Comparison of ENCODE assay signal across 27 cellular contexts in the genomic region with DNA sequence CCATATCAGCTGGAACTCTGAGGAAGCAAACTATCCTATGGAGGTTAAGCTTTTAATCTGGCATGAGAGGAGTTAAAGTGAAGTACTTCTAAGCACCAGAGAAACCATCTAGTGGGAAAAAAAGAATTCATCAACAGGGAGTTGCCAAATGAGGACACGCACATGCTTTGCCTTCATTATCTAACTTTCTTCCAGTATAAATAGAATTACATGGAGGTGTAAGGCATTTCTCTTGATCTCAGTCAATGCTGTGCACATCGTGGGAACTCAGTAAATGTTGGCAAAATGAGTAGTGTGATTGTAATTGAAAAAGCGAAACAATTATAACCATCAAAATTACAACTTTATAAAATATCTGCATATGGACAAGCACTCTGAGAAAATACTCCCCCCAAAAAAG. TPM values are rescaled to one million over a fixed set of nuclear protein-coding genes. Genes with fewer than 3 reads are reported as not detected.
DNase-seq lines count a peak whose midpoint lies in the region; ATAC-seq and TF ChIP-seq lines count a peak whose summit lies in the region.
"Had no signal": no experiment of that assay in that cellular context is flagged by ENCODE, and none has a peak within 500 bp of the region (broad histone marks: within the 10 kb centered on the region; RNA-seq: fewer than 3 reads in every experiment).

No MANE protein-coding gene starts in this region.

- CTCF ChIA-PET in OCI-LY7 (lab: Charles Lee; ENCODE audit: unreplicated experiment): no interaction called here

- no peak for ATAC-seq in HG03457 (IDR thresholded peaks at IDR 0.05; ENCODE audit: unreplicated experiment)
- ATAC-seq: CD8-positive, alpha-beta T cell; K562; SK-N-SH treated with all-trans-retinoic acid at 6 μM for 48 hours; stimulated activated effector memory CD8-positive, alpha-beta T cell treated with anti-CD3 and anti-CD28 coated beads, Interleukin-12 subunit alpha, Interleukin-12 subunit beta, amount 100 ng/mL, for 72 hours; T-helper 17 cell had no signal

- H3K4me2 ChIP-seq in OCI-LY7 (ENCODE audit: low read length): no peak overlapping the region
- H3K4me2 ChIP-seq: neural progenitor cell had no signal

- TF ChIP-seq CTCF in left ventricle myocardium inferior (IDR thresholded peaks at IDR 0.05; ENCODE audit: borderline replicate concordance) (no peak), esophagus squamous epithelium (IDR thresholded peaks at IDR 0.05) (no peak), OCI-LY7 (conservative IDR thresholded peaks at IDR 0.05; ENCODE audit: low read length) (no peak)

- DNase-seq in left ventricle myocardium inferior (no peak), cardiac septum (ENCODE audit: low spot score) (no peak), NCI-H524 (lab: John Stamatoyannopoulos, UW) (peak; percentile 40 to 75), esophagus squamous epithelium (lab: John Stamatoyannopoulos, UW) (no peak), OCI-LY7 (ENCODE audit: low spot score) (no peak), HK-2 (ENCODE audit: unreplicated experiment) (no peak)
- DNase-seq: activated CD8-positive, alpha-beta memory T cell treated with anti-CD3 and anti-CD28 coated beads for 24 hours; activated T-cell treated with anti-CD3 and anti-CD28 coated beads, Interleukin-2, amount 50 U/mL, for 1 hour; CD8-positive, alpha-beta T cell; colonic mucosa; DMS153; effector CD8-positive, alpha-beta T cell; erythroblast; foreskin melanocyte; H9; stimulated activated CD4-positive, alpha-beta T cell treated with anti-CD3 and anti-CD28 coated beads, Interleukin-4, amount 100 ng/mL, for 24 hours; T-helper 17 cell; upper lobe of right lung had no signal

- H3K4me3 ChIP-seq in left ventricle myocardium inferior (no peak overlapping the region), esophagus squamous epithelium (no peak overlapping the region), thymus (ENCODE audit: low read length) (no peak overlapping the region), OCI-LY7 (ENCODE audit: low read depth, low read length, poor library complexity, severe bottlenecking) (no peak overlapping the region)
- H3K4me3 ChIP-seq: colonic mucosa, K562, MG63, neural progenitor cell, right lobe of liver, upper lobe of right lung had no signal

- intact Hi-C loops in left ventricle myocardium inferior (cut with micrococcal nuclease): no loop called here
- intact Hi-C loops in cardiac septum (cut with DNase I): no loop called here
- intact Hi-C loops in esophagus squamous epithelium (cut with DNase I): no loop called here
- intact Hi-C loops in OCI-LY7 (cut with micrococcal nuclease; ENCODE audit: unreplicated experiment): no loop called here

- 24 to 39% methylated on average over 3 of the region's 3 CpGs for WGBS in esophagus squamous epithelium, 2 donors
- WGBS in thymus: 96% methylated on average over 3 of the region's 3 CpGs

- H3K27ac ChIP-seq in left ventricle myocardium inferior (replicated peaks) (peak overlapping the region; percentile 22), esophagus squamous epithelium (peak overlapping the region in 3 of 4 donors; percentile 45 to 68 (median 47)), thymus (ENCODE audit: low read depth) (peak overlapping the region; percentile 18), OCI-LY7 (ENCODE audit: low read depth, low read length, poor library complexity, severe bottlenecking) (no peak overlapping the region)
- H3K27ac ChIP-seq: colonic mucosa, neural progenitor cell, parathyroid adenoma, upper lobe of right lung had no signal

- H3K9me3 ChIP-seq in left ventricle myocardium inferior (replicated peaks) (no peaks in the 10 kb centered on the region), esophagus squamous epithelium (no peaks in the 10 kb centered on the region), thymus (ENCODE audit: control insufficient read depth) (no peaks in the 10 kb centered on the region), OCI-LY7 (ENCODE audit: low read length) (no peaks in the 10 kb centered on the region)
- H3K9me3 ChIP-seq: colonic mucosa, MG63, right lobe of liver, upper lobe of right lung had no signal

- no peak overlapping the region for H2AFZ ChIP-seq in OCI-LY7 (ENCODE audit: low read length)
- H2AFZ ChIP-seq: neural progenitor cell, parathyroid adenoma had no signal

- H3K27me3 ChIP-seq in left ventricle myocardium inferior (ENCODE audit: low read depth) (no peaks in the 10 kb centered on the region), esophagus squamous epithelium (no peaks in the 10 kb centered on the region), thymus (ENCODE audit: control insufficient read depth, insufficient read depth) (no peaks in the 10 kb centered on the region)
- H3K27me3 ChIP-seq: colonic mucosa, MG63, neural progenitor cell, right lobe of liver, upper lobe of right lung had no signal

- POLR2A ChIA-PET in OCI-LY7 (lab: Charles Lee): no interaction called here

- H3K4me1 ChIP-seq in left ventricle myocardium inferior (peaks cover 26% of the 10 kb centered on the region), esophagus squamous epithelium (peaks cover 0 to 55% (median 0%) of the 10 kb centered on the region in 3 donors), thymus (ENCODE audit: control insufficient read depth, insufficient read depth, low read length) (no peaks in the 10 kb centered on the region), OCI-LY7 (ENCODE audit: insufficient read depth, low read length, poor library complexity, severe bottlenecking) (peaks cover 2% of the 10 kb centered on the region)
- H3K4me1 ChIP-seq: colonic mucosa, neural progenitor cell, parathyroid adenoma, upper lobe of right lung had no signal

- H4K20me1 ChIP-seq in OCI-LY7 (ENCODE audit: insufficient read depth, low read length): no peaks in the 10 kb centered on the region

- no peak for TF ChIP-seq POLR2A in esophagus squamous epithelium (IDR thresholded peaks at IDR 0.05)

- no TSS peak for BruUV-seq in OCI-LY7 (replicated peaks; lab: Mats Ljungman, UMichigan)

- no peaks in the 10 kb centered on the region for H3K9me2 ChIP-seq in OCI-LY7 (ENCODE audit: insufficient read depth, low read length)

- H3K79me2 ChIP-seq in OCI-LY7 (ENCODE audit: insufficient read depth, low read depth, low read length): peaks cover 12% of the 10 kb centered on the region; the same call in 1 of the 2 replicates
- H3K79me2 ChIP-seq: parathyroid adenoma had no signal

- H3K36me3 ChIP-seq in left ventricle myocardium inferior: no peaks in the 10 kb centered on the region
- H3K36me3 ChIP-seq in esophagus squamous epithelium: no peaks in the 10 kb centered on the region
- H3K36me3 ChIP-seq in thymus (ENCODE audit: control insufficient read depth, insufficient read depth): no peaks in the 10 kb centered on the region
- H3K36me3 ChIP-seq in OCI-LY7 (ENCODE audit: insufficient read depth, low read length): peaks cover 22% of the 10 kb centered on the region
- H3K36me3 ChIP-seq: colonic mucosa, neural progenitor cell, right lobe of liver, upper lobe of right lung had no signal

RNA-seq across cellular contexts. Expression of gene GSK3B, which starts 8.0 kb away (rescaled TPM):
- 42.5 TPM for total RNA-seq in left ventricle myocardium inferior
- total RNA-seq in cardiac septum: 46.8 TPM
- total RNA-seq in esophagus squamous epithelium: 10 to 100 TPM; 24.1 to 38.9 (median 34.5) TPM
- polyA plus RNA-seq in thymus: 10.9 TPM
- total RNA-seq in OCI-LY7 (2014; rRNA removed; shearing (Covaris generic)): 25.5 and 26.6 TPM in 2 replicates
- 35.5 and 40.9 TPM in 2 replicates for total RNA-seq in OCI-LY7 (2022)

Comparison
In these comparisons a context has a peak if more than half of its experiments do, and no peak if none do; other contexts are left out.
1. DNase-seq: peak in NCI-H524 (2 of 2); none in left ventricle myocardium inferior (single experiment), cardiac septum (single experiment), esophagus squamous epithelium (single experiment), OCI-LY7 (single experiment) and HK-2 (single experiment).